Comparison of ENCODE assay signal across 21 cellular contexts in the genomic region with DNA sequence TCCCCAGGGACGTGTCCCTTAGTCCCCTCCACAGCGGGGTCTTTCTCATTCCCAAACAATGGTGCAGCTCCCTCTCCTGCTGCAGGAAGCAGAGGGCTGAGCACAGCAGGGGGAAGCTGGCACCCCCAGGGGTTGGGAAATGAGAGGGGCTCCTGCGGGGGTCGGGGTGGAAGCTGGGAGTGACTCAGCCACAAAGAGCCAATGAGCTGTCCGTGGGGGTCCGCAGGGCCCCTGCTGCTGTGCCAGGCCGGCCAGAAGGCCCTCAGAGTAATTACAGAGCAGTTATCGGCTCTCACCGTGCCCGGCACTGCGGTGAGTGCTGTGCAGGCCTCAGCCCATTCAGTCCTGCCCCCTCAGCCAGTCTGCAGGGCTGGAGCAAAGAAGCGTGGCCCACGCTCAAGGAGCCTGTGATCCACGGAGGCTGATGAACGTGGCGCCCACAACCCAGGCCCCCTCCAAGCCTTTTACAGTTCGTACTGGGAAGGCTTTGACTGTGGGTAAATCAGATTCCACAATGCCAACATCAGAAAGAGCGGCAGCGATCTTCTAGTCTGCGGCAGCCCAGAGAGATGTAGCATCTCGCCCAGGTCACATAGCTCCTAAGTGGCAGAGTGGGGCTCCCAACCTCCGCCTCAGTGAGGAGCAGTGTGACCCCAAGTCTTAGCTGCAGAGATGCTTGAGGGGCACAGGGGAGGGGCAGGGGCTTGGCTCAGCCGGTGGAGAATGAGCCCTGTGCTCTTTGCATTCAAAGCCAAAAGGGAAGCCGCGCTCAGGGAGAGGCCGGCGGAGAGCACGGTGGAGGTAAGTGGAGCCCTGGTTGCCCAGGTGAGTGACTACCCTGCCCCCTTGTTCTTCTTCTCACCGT. TPM values are rescaled to one million over a fixed set of nuclear protein-coding genes. Genes with fewer than 3 reads are reported as not detected.
A peak's percentile ranks its signal among the peaks of the same experiment; 100 is the strongest.
DNase-seq lines count a peak whose midpoint lies in the region; ATAC-seq, FAIRE-seq and TF ChIP-seq lines count a peak whose summit lies in the region.
"Had no signal": no experiment of that assay in that cellular context is flagged by ENCODE, and none has a peak within 500 bp of the region (broad histone marks: within the 10 kb centered on the region; RNA-seq: fewer than 3 reads in every experiment).

No MANE protein-coding gene starts in this region.

- no peak overlapping the region for H2AFZ ChIP-seq in H1 (ENCODE audit: low read length)
- peak overlapping the region; percentile 89 for H2AFZ ChIP-seq in neural progenitor cell (replicated peaks)

- H2BK20ac ChIP-seq in H1 (ENCODE audit: low read length): no peak overlapping the region

- H3K4me3 ChIP-seq in H1 (ENCODE audit: extremely low read depth in 1 of 4, insufficient read depth in 2 of 4, low read depth in 3 of 4, low read length in 4 of 4) (no peak overlapping the region), neural progenitor cell (no peak overlapping the region)
- H3K4me3 ChIP-seq: SJSA1 had no signal

- no peak overlapping the region for H3K27ac ChIP-seq in H1 (ENCODE audit: low read depth, low read length)
- no peak overlapping the region for H3K27ac ChIP-seq in neural progenitor cell
- no peak overlapping the region for H3K27ac ChIP-seq in foreskin keratinocyte
- H3K27ac ChIP-seq: SJSA1 had no signal

- H3K79me2 ChIP-seq in H1 (ENCODE audit: control insufficient read depth in 1 of 2, insufficient read depth in 2 of 2, low read length in 2 of 2): no peaks in the 10 kb centered on the region
- H3K79me2 ChIP-seq in neural progenitor cell (ENCODE audit: low read depth): no peaks in the 10 kb centered on the region

- no peaks in the 10 kb centered on the region for H3K36me3 ChIP-seq in H1 (ENCODE audit: control insufficient read depth in 2 of 4, insufficient read depth in 4 of 4, low read length in 3 of 4)
- H3K36me3 ChIP-seq in neural progenitor cell: no peaks in the 10 kb centered on the region
- H3K36me3 ChIP-seq: SJSA1 had no signal

- H3K27ac Mint-ChIP-seq in neural progenitor cell: peak overlapping the region; percentile 93
- H3K27ac Mint-ChIP-seq in stimulated activated naive CD8-positive, alpha-beta T cell treated with anti-CD3 and anti-CD28 coated beads, Interleukin-15, amount 100 ng/mL, for 72 hours: no peak overlapping the region
- H3K27ac Mint-ChIP-seq: B cell, CD14-positive monocyte, IgD-negative memory B cell had no signal

- H3K4me2 ChIP-seq in H1 (ENCODE audit: insufficient read depth in 1 of 2, low read depth in 2 of 2, low read length in 2 of 2): no peak overlapping the region
- peak overlapping the region; percentile 37 for H3K4me2 ChIP-seq in neural progenitor cell

- no peaks in the 10 kb centered on the region for H3K23me2 ChIP-seq in H1 (ENCODE audit: low read depth, low read length)

- H3K27me3 ChIP-seq in H1 (replicated peaks in 1 of 4; ENCODE audit: control insufficient read depth in 3 of 4, extremely low read depth in 1 of 4, insufficient read depth in 3 of 4, low read length in 3 of 4): peaks cover 0 to 3% (median 2%) of the 10 kb centered on the region in 4 experiments; a peak in 2 of 7 replicates
- peaks cover 11% of the 10 kb centered on the region for H3K27me3 ChIP-seq in neural progenitor cell
- H3K27me3 ChIP-seq in foreskin keratinocyte: peaks cover 19% of the 10 kb centered on the region

- TF ChIP-seq RAD21 in Ishikawa (IDR thresholded peaks at IDR 0.05; ENCODE audit: low read depth) (no peak), H1 (IDR thresholded peaks at IDR 0.05 in 1 of 2, conservative IDR thresholded peaks at IDR 0.05 in 1 of 2; ENCODE audit: low read depth in 2 of 2, low read length in 2 of 2) (no peak)

- no peak overlapping the region for H3K4ac ChIP-seq in H1 (replicated peaks; ENCODE audit: insufficient read length, low read depth, low read length)

- peaks cover 70% of the 10 kb centered on the region for H3K4me1 Mint-ChIP-seq in neural progenitor cell
- peaks cover 17% of the 10 kb centered on the region for H3K4me1 Mint-ChIP-seq in stimulated activated naive CD8-positive, alpha-beta T cell treated with anti-CD3 and anti-CD28 coated beads, Interleukin-15, amount 100 ng/mL, for 72 hours
- H3K4me1 Mint-ChIP-seq: B cell had no signal

- H3K79me1 ChIP-seq in H1 (ENCODE audit: low read depth, low read length): no peaks in the 10 kb centered on the region

- H2BK120ac ChIP-seq in H1 (replicated peaks; ENCODE audit: low read depth, low read length): no peak overlapping the region

- no peak overlapping the region for H2AK5ac ChIP-seq in H1 (ENCODE audit: low read depth, low read length)

- FAIRE-seq in H1 (lab: Jason Lieb, UNC): no peak
- FAIRE-seq: HTR-8/SVneo, RCC 7860 had no signal

- H3K4me3 Mint-ChIP-seq in neural progenitor cell: no peak overlapping the region
- no peak overlapping the region for H3K4me3 Mint-ChIP-seq in stimulated activated naive CD8-positive, alpha-beta T cell treated with anti-CD3 and anti-CD28 coated beads, Interleukin-15, amount 100 ng/mL, for 72 hours
- H3K4me3 Mint-ChIP-seq: B cell, CD14-positive monocyte, IgD-negative memory B cell had no signal

- CTCF ChIA-PET in H1 (lab: Charles Lee; ENCODE audit: partially characterized antibody): interaction anchor here (1.1 to 6.6 kb wide), 9 partner anchors 9 to 53 kb away, joined by 3 to 63 read pairs (median 12); no protein-coding TSS in a partner anchor

- 77% methylated on average over 29 of the region's 29 CpGs; no CpG with 5 or more reads in 1 of the 2 experiments for WGBS in H1 (ENCODE audit: extremely low coverage in 1 of 2, insufficient coverage in 1 of 2, insufficient read length in 1 of 2, insufficient replicate concordance in 2 of 2, low coverage in 1 of 2, low lambda C conversion rate in 2 of 2, missing lambda C conversion rate in 1 of 2), 2 experiments

- TF ChIP-seq POLR2A in H1 (IDR thresholded peaks at IDR 0.05; ENCODE audit: control extremely low read depth in 1 of 2, low read depth in 2 of 2, low read length in 2 of 2): no peak

- H2BK12ac ChIP-seq in H1 (ENCODE audit: low read depth, low read length): peak overlapping the region; percentile 68; the same call in 1 of the 2 replicates

- no peak overlapping the region; the same call in 1 of the 2 replicates for H2BK5ac ChIP-seq in H1 (ENCODE audit: low read depth, low read length)

- POLR2A ChIA-PET in H1 (lab: Charles Lee; ENCODE audit: partially characterized antibody): interaction anchor here (1.6 kb wide), 1 partner anchor 14 kb away, joined by 6 read pairs; no protein-coding TSS in a partner anchor

- peaks cover 16% of the 10 kb centered on the region for H3F3A ChIP-seq in neural progenitor cell (ENCODE audit: low read depth)

- H2BK15ac ChIP-seq in H1 (ENCODE audit: low read length): no peak overlapping the region

- H3K56ac ChIP-seq in H1 (replicated peaks; ENCODE audit: insufficient read length, low read depth, low read length): no peak overlapping the region

- no peaks in the 10 kb centered on the region for H3K36me3 Mint-ChIP-seq in neural progenitor cell
- H3K36me3 Mint-ChIP-seq: CD14-positive monocyte, IgD-negative memory B cell had no signal

- H3K9ac ChIP-seq in H1 (replicated peaks in 1 of 4; ENCODE audit: extremely low read depth in 1 of 4, low read depth in 3 of 4, low read length in 3 of 4) (no peak overlapping the region), neural progenitor cell (no peak overlapping the region)

- H4K91ac ChIP-seq in H1 (replicated peaks; ENCODE audit: insufficient read length, low read length): peak overlapping the region; percentile 34

- no peak overlapping the region for H3K14ac ChIP-seq in H1 (ENCODE audit: insufficient read length)

- TF ChIP-seq CTCF in H1 (IDR thresholded peaks at IDR 0.05; ENCODE audit: control extremely low read depth in 1 of 3, insufficient read depth in 1 of 3, low read depth in 1 of 3, low read length in 3 of 3) (no peak), neural progenitor cell (IDR thresholded peaks at IDR 0.05) (no peak), foreskin keratinocyte (conservative IDR thresholded peaks at IDR 0.05) (no peak)

- H3K27me3 Mint-ChIP-seq in neural progenitor cell (ENCODE audit: insufficient read depth, low read depth): peaks cover 24% of the 10 kb centered on the region
- H3K27me3 Mint-ChIP-seq in stimulated activated naive CD8-positive, alpha-beta T cell treated with anti-CD3 and anti-CD28 coated beads, Interleukin-15, amount 100 ng/mL, for 72 hours: peaks cover 34% of the 10 kb centered on the region

- H3K4me1 ChIP-seq in H1 (replicated peaks in 1 of 4; ENCODE audit: control insufficient read depth in 3 of 4, insufficient read depth in 4 of 4, low read length in 3 of 4) (peaks cover 3 to 28% (median 20%) of the 10 kb centered on the region in 4 experiments), neural progenitor cell (peaks cover 42% of the 10 kb centered on the region), foreskin keratinocyte (no peaks in the 10 kb centered on the region)
- H3K4me1 ChIP-seq: SJSA1 had no signal

- TF ChIP-seq EP300 in Ishikawa (IDR thresholded peaks at IDR 0.05; ENCODE audit: borderline replicate concordance) (peak; percentile 56; the same call in 1 of the 2 replicates), H1 (IDR thresholded peaks at IDR 0.05; ENCODE audit: borderline replicate concordance in 1 of 2, low read depth in 2 of 2, low read length in 2 of 2) (no peak)

- ATAC-seq in foreskin keratinocyte: no peak
- no peak for ATAC-seq in stimulated activated naive CD8-positive, alpha-beta T cell treated with anti-CD3 and anti-CD28 coated beads, Interleukin-15, amount 100 ng/mL, for 72 hours

- H3K9me3 Mint-ChIP-seq in neural progenitor cell: no peaks in the 10 kb centered on the region
- no peaks in the 10 kb centered on the region for H3K9me3 Mint-ChIP-seq in stimulated activated naive CD8-positive, alpha-beta T cell treated with anti-CD3 and anti-CD28 coated beads, Interleukin-15, amount 100 ng/mL, for 72 hours
- H3K9me3 Mint-ChIP-seq: CD14-positive monocyte, H9, IgD-negative memory B cell had no signal

- no peak overlapping the region for H4K5ac ChIP-seq in H1 (ENCODE audit: insufficient read length, low read depth, low read length)

- DNase-seq in NCI-H2227 (lab: John Stamatoyannopoulos, UW; ENCODE audit: unreplicated experiment): peak; percentile 7
- no peak for DNase-seq in NCI-H2227 treated with DMSO at 0.1 percent for 48 hours (lab: John Stamatoyannopoulos, UW)
- no peak for DNase-seq in H1 (ENCODE audit: low read depth in 1 of 2, low spot score in 2 of 2)
- DNase-seq in neural progenitor cell (ENCODE audit: low spot score): peak; percentile 36
- no peak for DNase-seq in foreskin keratinocyte
- DNase-seq in GM19238 (ENCODE audit: insufficient read length, low spot score): no peak
- no peak for DNase-seq in stimulated activated naive CD8-positive, alpha-beta T cell treated with anti-CD3 and anti-CD28 coated beads, Interleukin-15, amount 100 ng/mL, for 72 hours
- DNase-seq: DMS79, H9, Karpas-422, NCI-H187 treated with DMSO at 0.1 percent for 48 hours, NCI-H524 treated with DMSO at 0.1 percent for 48 hours had no signal

- no peaks in the 10 kb centered on the region for H3K9me3 ChIP-seq in H1 (ENCODE audit: insufficient read depth in 2 of 2, low read depth in 1 of 2, low read length in 1 of 2)
- no peaks in the 10 kb centered on the region for H3K9me3 ChIP-seq in neural progenitor cell (ENCODE audit: low read depth)
- H3K9me3 ChIP-seq: SJSA1 had no signal

- no peak overlapping the region; the same call in 1 of the 2 replicates for H4K8ac ChIP-seq in H1 (ENCODE audit: extremely low read depth, insufficient read depth, low read length)

- 0 out of 2 replicates have a peak overlapping the region, but pooled peaks have one; percentile 19 for H3K18ac ChIP-seq in H1 (ENCODE audit: extremely low read depth, low read length)

- H4K20me1 ChIP-seq in H1 (replicated peaks in 1 of 2; ENCODE audit: control insufficient read depth in 1 of 2, insufficient read depth in 2 of 2, low read length in 2 of 2) (no peaks in the 10 kb centered on the region), neural progenitor cell (ENCODE audit: low read depth) (no peaks in the 10 kb centered on the region)

- H3K23ac ChIP-seq in H1 (ENCODE audit: insufficient read length): no peak overlapping the region

RNA-seq across cellular contexts. Expression of a gene that starts 43.4 kb away (rescaled TPM):
- total RNA-seq in H1 (2021; fragmentation: NEBNext Ultra II Directional; extraction: Animal tissue kit (Norgen Biotek cat#: 25700)): 0.65 and 1.1 TPM in 2 replicates
- polyA plus RNA-seq in H1 (2011; rRNA removed): 0.63 and 0.70 TPM in 2 replicates
- polyA plus RNA-seq in H1 (2011; cell fraction: cytosol; rRNA removed): 0.44 TPM
- 1.6 TPM for polyA plus RNA-seq in H1 (2011; cell fraction: nucleus; rRNA removed)
- 0.33 to 1.2 TPM (median 0.91 TPM) in 4 replicates for polyA plus RNA-seq in H1 (2012, experiment 1 of 2)
- 0.56 TPM for polyA plus RNA-seq in H1 (2012, experiment 2 of 2)
- polyA plus RNA-seq in H1 (2013, experiment 1 of 2): 0.36 TPM
- polyA plus RNA-seq in H1 (2013, experiment 2 of 2): 0.46 TPM
- polyA minus RNA-seq in H1 (2011; rRNA and poly(A)+ RNA removed): 1.8 and 3.6 TPM in 2 replicates
- not detected for polyA minus RNA-seq in H1 (2011; cell fraction: cytosol; rRNA and poly(A)+ RNA removed)
- 1.8 TPM for polyA minus RNA-seq in H1 (2011; cell fraction: nucleus; rRNA and poly(A)+ RNA removed)
- 0.12 TPM in 1 of 2 replicates, not detected in the other for total RNA-seq in neural progenitor cell (ENCODE audit: low replicate concordance)
- total RNA-seq in foreskin keratinocyte: not detected in 2 replicates
- polyA plus RNA-seq in foreskin keratinocyte: not detected in 2 replicates
- total RNA-seq: B cell, MCF 10A, OCI-LY7, SJSA1 had no signal
- polyA plus RNA-seq: IgD-negative memory B cell had no signal

Comparison
In these comparisons a context has a peak if more than half of its experiments do, and no peak if none do; other contexts are left out.
1. DNase-seq: peak in NCI-H2227 (single experiment) and neural progenitor cell (single experiment); none in NCI-H2227 treated with DMSO at 0.1 percent for 48 hours (single experiment), H1 (0 of 2), foreskin keratinocyte (0 of 2), GM19238 (single experiment) and stimulated activated naive CD8-positive, alpha-beta T cell treated with anti-CD3 and anti-CD28 coated beads, Interleukin-15, amount 100 ng/mL, for 72 hours (0 of 2).